ENCODE assay signal across 2 cellular contexts in the genomic region with DNA sequence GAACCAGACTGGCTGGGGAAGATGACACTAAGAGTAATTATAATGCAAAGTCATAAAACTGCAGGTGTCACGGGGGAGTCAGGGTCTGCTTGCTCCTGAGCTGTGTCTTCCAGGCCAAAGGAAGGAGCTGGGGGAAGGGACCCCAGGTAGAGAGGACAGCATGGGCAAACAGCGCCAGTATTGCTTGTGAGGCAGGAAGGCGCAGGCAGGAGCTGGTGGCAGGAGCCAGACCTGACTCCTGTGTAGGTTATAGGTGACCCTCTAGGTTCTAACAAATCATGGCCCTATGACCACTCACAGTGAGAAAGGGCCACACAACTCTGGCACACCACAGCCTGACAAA.
TF ChIP-seq lines count a peak whose summit lies in the region.

No MANE protein-coding gene starts in this region.

TF ChIP-seq in liver, 16 proteins besides CTCF, POLR2A, EP300 and RAD21:
- no peak for TF ChIP-seq GABPA (IDR thresholded peaks at IDR 0.05 in 1 of 2, conservative IDR thresholded peaks at IDR 0.05 in 1 of 2)
- TF ChIP-seq, protein P1, sequence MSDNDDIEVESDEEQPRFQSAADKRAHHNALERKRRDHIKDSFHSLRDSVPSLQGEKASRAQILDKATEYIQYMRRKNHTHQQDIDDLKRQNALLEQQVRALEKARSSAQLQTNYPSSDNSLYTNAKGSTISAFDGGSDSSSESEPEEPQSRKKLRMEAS (IDR thresholded peaks at IDR 0.05), result no peak
- TF ChIP-seq FOXA1 (IDR thresholded peaks at IDR 0.05), result no peak
- TF ChIP-seq RXRA (IDR thresholded peaks at IDR 0.05), result no peak
- TF ChIP-seq SP1 (IDR thresholded peaks at IDR 0.05), result no peak
- TF ChIP-seq, protein P2, sequence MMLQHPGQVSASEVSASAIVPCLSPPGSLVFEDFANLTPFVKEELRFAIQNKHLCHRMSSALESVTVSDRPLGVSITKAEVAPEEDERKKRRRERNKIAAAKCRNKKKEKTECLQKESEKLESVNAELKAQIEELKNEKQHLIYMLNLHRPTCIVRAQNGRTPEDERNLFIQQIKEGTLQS (IDR thresholded peaks at IDR 0.05), result no peak
- no peak for TF ChIP-seq YY1 (IDR thresholded peaks at IDR 0.05)
- TF ChIP-seq HNF4G (IDR thresholded peaks at IDR 0.05), result no peak
- TF ChIP-seq TAF1 (conservative IDR thresholded peaks at IDR 0.05), result no peak
- TF ChIP-seq, protein P3, sequence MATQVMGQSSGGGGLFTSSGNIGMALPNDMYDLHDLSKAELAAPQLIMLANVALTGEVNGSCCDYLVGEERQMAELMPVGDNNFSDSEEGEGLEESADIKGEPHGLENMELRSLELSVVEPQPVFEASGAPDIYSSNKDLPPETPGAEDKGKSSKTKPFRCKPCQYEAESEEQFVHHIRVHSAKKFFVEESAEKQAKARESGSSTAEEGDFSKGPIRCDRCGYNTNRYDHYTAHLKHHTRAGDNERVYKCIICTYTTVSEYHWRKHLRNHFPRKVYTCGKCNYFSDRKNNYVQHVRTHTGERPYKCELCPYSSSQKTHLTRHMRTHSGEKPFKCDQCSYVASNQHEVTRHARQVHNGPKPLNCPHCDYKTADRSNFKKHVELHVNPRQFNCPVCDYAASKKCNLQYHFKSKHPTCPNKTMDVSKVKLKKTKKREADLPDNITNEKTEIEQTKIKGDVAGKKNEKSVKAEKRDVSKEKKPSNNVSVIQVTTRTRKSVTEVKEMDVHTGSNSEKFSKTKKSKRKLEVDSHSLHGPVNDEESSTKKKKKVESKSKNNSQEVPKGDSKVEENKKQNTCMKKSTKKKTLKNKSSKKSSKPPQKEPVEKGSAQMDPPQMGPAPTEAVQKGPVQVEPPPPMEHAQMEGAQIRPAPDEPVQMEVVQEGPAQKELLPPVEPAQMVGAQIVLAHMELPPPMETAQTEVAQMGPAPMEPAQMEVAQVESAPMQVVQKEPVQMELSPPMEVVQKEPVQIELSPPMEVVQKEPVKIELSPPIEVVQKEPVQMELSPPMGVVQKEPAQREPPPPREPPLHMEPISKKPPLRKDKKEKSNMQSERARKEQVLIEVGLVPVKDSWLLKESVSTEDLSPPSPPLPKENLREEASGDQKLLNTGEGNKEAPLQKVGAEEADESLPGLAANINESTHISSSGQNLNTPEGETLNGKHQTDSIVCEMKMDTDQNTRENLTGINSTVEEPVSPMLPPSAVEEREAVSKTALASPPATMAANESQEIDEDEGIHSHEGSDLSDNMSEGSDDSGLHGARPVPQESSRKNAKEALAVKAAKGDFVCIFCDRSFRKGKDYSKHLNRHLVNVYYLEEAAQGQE (IDR thresholded peaks at IDR 0.05), result no peak
- TF ChIP-seq, protein P4, sequence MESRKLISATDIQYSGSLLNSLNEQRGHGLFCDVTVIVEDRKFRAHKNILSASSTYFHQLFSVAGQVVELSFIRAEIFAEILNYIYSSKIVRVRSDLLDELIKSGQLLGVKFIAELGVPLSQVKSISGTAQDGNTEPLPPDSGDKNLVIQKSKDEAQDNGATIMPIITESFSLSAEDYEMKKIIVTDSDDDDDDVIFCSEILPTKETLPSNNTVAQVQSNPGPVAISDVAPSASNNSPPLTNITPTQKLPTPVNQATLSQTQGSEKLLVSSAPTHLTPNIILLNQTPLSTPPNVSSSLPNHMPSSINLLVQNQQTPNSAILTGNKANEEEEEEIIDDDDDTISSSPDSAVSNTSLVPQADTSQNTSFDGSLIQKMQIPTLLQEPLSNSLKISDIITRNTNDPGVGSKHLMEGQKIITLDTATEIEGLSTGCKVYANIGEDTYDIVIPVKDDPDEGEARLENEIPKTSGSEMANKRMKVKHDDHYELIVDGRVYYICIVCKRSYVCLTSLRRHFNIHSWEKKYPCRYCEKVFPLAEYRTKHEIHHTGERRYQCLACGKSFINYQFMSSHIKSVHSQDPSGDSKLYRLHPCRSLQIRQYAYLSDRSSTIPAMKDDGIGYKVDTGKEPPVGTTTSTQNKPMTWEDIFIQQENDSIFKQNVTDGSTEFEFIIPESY (IDR thresholded peaks at IDR 0.05), result no peak
- TF ChIP-seq FOXA2 (IDR thresholded peaks at IDR 0.05), result no peak

TF ChIP-seq in HepG2, 621 proteins besides CTCF, POLR2A, EP300 and RAD21:
- TF ChIP-seq ZNF746 (CRISPR knock-in tag; IDR thresholded peaks at IDR 0.05) (no peak), LCORL (IDR thresholded peaks at IDR 0.05) (no peak), LCORL (CRISPR knock-in tag; IDR thresholded peaks at IDR 0.05) (no peak), NPAS2 (CRISPR knock-in tag; IDR thresholded peaks at IDR 0.05; ENCODE audit: borderline replicate concordance) (no peak), ARID2 (CRISPR knock-in tag; IDR thresholded peaks at IDR 0.05; ENCODE audit: borderline replicate concordance) (no peak), SALL2 (CRISPR knock-in tag; IDR thresholded peaks at IDR 0.05) (no peak), KAT8 (CRISPR knock-in tag; IDR thresholded peaks at IDR 0.05) (no peak), ZNF451 (CRISPR knock-in tag; IDR thresholded peaks at IDR 0.05) (no peak), ZNF292 (CRISPR knock-in tag; IDR thresholded peaks at IDR 0.05; ENCODE audit: borderline replicate concordance, low read depth) (no peak), ZNF781 (CRISPR knock-in tag; IDR thresholded peaks at IDR 0.05; ENCODE audit: borderline replicate concordance, not compliant biosample characterization) (no peak), TBP (CRISPR knock-in tag; IDR thresholded peaks at IDR 0.05) (no peak), TAF15 (IDR thresholded peaks at IDR 0.05; ENCODE audit: low read depth, low read length, poor library complexity, severe bottlenecking) (no peak), KDM1A (CRISPR knock-in tag; IDR thresholded peaks at IDR 0.05) (no peak), DNMT3B (CRISPR knock-in tag; conservative IDR thresholded peaks at IDR 0.05) (no peak), ZNF780A (CRISPR knock-in tag; IDR thresholded peaks at IDR 0.05) (no peak), GATAD2A (CRISPR knock-in tag; IDR thresholded peaks at IDR 0.05) (no peak), MIXL1 (CRISPR knock-in tag; IDR thresholded peaks at IDR 0.05) (no peak), KMT2A (CRISPR knock-in tag; IDR thresholded peaks at IDR 0.05) (no peak)
- TF ChIP-seq, protein P5, sequence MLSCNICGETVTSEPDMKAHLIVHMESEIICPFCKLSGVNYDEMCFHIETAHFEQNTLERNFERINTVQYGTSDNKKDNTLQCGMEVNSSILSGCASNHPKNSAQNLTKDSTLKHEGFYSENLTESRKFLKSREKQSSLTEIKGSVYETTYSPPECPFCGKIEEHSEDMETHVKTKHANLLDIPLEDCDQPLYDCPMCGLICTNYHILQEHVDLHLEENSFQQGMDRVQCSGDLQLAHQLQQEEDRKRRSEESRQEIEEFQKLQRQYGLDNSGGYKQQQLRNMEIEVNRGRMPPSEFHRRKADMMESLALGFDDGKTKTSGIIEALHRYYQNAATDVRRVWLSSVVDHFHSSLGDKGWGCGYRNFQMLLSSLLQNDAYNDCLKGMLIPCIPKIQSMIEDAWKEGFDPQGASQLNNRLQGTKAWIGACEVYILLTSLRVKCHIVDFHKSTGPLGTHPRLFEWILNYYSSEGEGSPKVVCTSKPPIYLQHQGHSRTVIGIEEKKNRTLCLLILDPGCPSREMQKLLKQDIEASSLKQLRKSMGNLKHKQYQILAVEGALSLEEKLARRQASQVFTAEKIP (CRISPR knock-in tag; IDR thresholded peaks at IDR 0.05; ENCODE audit: borderline replicate concordance), result no peak
- TF ChIP-seq, protein P6, sequence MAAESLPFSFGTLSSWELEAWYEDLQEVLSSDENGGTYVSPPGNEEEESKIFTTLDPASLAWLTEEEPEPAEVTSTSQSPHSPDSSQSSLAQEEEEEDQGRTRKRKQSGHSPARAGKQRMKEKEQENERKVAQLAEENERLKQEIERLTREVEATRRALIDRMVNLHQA (CRISPR knock-in tag; IDR thresholded peaks at IDR 0.05), result no peak
